Comparison of ENCODE assay signal across 1 cellular context in genomic region chr19:45994456-45994988, GRCh38.
TF ChIP-seq lines count a peak whose summit lies in the region.

No MANE protein-coding gene starts in this region.

TF ChIP-seq in HepG2, 621 proteins besides CTCF, POLR2A, EP300 and RAD21:
- TF ChIP-seq YY1 (IDR thresholded peaks at IDR 0.05; ENCODE audit: insufficient read depth, insufficient replicate concordance, low read depth, low read length) (no peak), ZNF724P (CRISPR knock-in tag; IDR thresholded peaks at IDR 0.05; ENCODE audit: borderline replicate concordance) (no peak), ZNF709 (CRISPR knock-in tag; IDR thresholded peaks at IDR 0.05) (no peak), PLRG1 (conservative IDR thresholded peaks at IDR 0.05) (no peak), MED13 (CRISPR knock-in tag; IDR thresholded peaks at IDR 0.05) (no peak), ZNF549 (CRISPR knock-in tag; IDR thresholded peaks at IDR 0.05) (no peak), USF2 (IDR thresholded peaks at IDR 0.05; ENCODE audit: low read depth, low read length) (no peak), USF2 (CRISPR knock-in tag; IDR thresholded peaks at IDR 0.05; ENCODE audit: borderline replicate concordance) (no peak), ZFP1 (CRISPR knock-in tag; IDR thresholded peaks at IDR 0.05) (no peak), KDM6A (CRISPR knock-in tag; IDR thresholded peaks at IDR 0.05; ENCODE audit: low read depth) (no peak), ZNF567 (CRISPR knock-in tag; IDR thresholded peaks at IDR 0.05; ENCODE audit: borderline replicate concordance) (no peak), HOXA5 (CRISPR knock-in tag; IDR thresholded peaks at IDR 0.05) (0 out of 2 replicates have a peak, but pooled peaks have one; percentile 4), MYNN (CRISPR knock-in tag; IDR thresholded peaks at IDR 0.05; ENCODE audit: low read depth) (no peak), ZNF513 (CRISPR knock-in tag; conservative IDR thresholded peaks at IDR 0.05) (no peak), ZNF704 (CRISPR knock-in tag; IDR thresholded peaks at IDR 0.05; ENCODE audit: borderline replicate concordance) (no peak), ATAD3A (CRISPR knock-in tag; IDR thresholded peaks at IDR 0.05) (no peak), ZNF773 (CRISPR knock-in tag; IDR thresholded peaks at IDR 0.05; ENCODE audit: borderline replicate concordance) (no peak), ZMYM3 (CRISPR knock-in tag; IDR thresholded peaks at IDR 0.05) (peak; percentile 45; the same call in 1 of the 2 replicates), FIP1L1 (IDR thresholded peaks at IDR 0.05; ENCODE audit: borderline replicate concordance, insufficient read depth, low read depth, low read length) (no peak), ZNF12 (CRISPR knock-in tag; IDR thresholded peaks at IDR 0.05) (no peak), RFX3 (CRISPR knock-in tag; IDR thresholded peaks at IDR 0.05) (no peak), TBP (CRISPR knock-in tag; IDR thresholded peaks at IDR 0.05) (no peak), RBFOX2 (IDR thresholded peaks at IDR 0.05; ENCODE audit: low read depth, low read length) (no peak), SOX6 (IDR thresholded peaks at IDR 0.05) (no peak), SOX6 (CRISPR knock-in tag; IDR thresholded peaks at IDR 0.05) (0 out of 2 replicates have a peak, but pooled peaks have one; percentile 20), ATF7 (IDR thresholded peaks at IDR 0.05) (0 out of 2 replicates have a peak, but pooled peaks have one; percentile 11), ATF7 (CRISPR knock-in tag; IDR thresholded peaks at IDR 0.05) (no peak), ZMYM4 (CRISPR knock-in tag; IDR thresholded peaks at IDR 0.05) (no peak), ZNF354B (CRISPR knock-in tag; IDR thresholded peaks at IDR 0.05) (no peak), CBX5 (CRISPR knock-in tag; IDR thresholded peaks at IDR 0.05; ENCODE audit: borderline replicate concordance) (no peak), ZNF34 (CRISPR knock-in tag; IDR thresholded peaks at IDR 0.05; ENCODE audit: borderline replicate concordance) (no peak), SMAD1 (CRISPR knock-in tag; IDR thresholded peaks at IDR 0.05; ENCODE audit: borderline replicate concordance, low read depth) (no peak), TGIF2 (CRISPR knock-in tag; IDR thresholded peaks at IDR 0.05) (no peak), MXD4 (CRISPR knock-in tag; IDR thresholded peaks at IDR 0.05) (no peak), RXRA (CRISPR knock-in tag; IDR thresholded peaks at IDR 0.05) (no peak)
- TF ChIP-seq, protein P1, sequence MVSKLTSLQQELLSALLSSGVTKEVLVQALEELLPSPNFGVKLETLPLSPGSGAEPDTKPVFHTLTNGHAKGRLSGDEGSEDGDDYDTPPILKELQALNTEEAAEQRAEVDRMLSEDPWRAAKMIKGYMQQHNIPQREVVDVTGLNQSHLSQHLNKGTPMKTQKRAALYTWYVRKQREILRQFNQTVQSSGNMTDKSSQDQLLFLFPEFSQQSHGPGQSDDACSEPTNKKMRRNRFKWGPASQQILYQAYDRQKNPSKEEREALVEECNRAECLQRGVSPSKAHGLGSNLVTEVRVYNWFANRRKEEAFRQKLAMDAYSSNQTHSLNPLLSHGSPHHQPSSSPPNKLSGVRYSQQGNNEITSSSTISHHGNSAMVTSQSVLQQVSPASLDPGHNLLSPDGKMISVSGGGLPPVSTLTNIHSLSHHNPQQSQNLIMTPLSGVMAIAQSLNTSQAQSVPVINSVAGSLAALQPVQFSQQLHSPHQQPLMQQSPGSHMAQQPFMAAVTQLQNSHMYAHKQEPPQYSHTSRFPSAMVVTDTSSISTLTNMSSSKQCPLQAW (CRISPR knock-in tag; IDR thresholded peaks at IDR 0.05): no peak
- TF ChIP-seq, protein P2, sequence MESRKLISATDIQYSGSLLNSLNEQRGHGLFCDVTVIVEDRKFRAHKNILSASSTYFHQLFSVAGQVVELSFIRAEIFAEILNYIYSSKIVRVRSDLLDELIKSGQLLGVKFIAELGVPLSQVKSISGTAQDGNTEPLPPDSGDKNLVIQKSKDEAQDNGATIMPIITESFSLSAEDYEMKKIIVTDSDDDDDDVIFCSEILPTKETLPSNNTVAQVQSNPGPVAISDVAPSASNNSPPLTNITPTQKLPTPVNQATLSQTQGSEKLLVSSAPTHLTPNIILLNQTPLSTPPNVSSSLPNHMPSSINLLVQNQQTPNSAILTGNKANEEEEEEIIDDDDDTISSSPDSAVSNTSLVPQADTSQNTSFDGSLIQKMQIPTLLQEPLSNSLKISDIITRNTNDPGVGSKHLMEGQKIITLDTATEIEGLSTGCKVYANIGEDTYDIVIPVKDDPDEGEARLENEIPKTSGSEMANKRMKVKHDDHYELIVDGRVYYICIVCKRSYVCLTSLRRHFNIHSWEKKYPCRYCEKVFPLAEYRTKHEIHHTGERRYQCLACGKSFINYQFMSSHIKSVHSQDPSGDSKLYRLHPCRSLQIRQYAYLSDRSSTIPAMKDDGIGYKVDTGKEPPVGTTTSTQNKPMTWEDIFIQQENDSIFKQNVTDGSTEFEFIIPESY (CRISPR knock-in tag; IDR thresholded peaks at IDR 0.05): no peak
- TF ChIP-seq, protein P3, sequence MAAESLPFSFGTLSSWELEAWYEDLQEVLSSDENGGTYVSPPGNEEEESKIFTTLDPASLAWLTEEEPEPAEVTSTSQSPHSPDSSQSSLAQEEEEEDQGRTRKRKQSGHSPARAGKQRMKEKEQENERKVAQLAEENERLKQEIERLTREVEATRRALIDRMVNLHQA (CRISPR knock-in tag; IDR thresholded peaks at IDR 0.05): no peak
